In genomic region chr12:78863482-78864427, GRCh38 we compare ENCODE assay signal across 8 cellular contexts. TPM values are rescaled to one million over a fixed set of nuclear protein-coding genes. Genes with fewer than 3 reads are reported as not detected.
DNase-seq lines count a peak whose midpoint lies in the region; ATAC-seq and TF ChIP-seq lines count a peak whose summit lies in the region.

No MANE protein-coding gene starts in this region.

- DNase-seq in GM12865 (ENCODE audit: low read depth), result peak; percentile 44
- DNase-seq in NCI-H2029 (lab: John Stamatoyannopoulos, UW), result peak; percentile 72
- peak in 45 of 58 donors; percentile 8 to 73 (median 29) for DNase-seq in anterior cingulate cortex (lab: John Stamatoyannopoulos, UW)
- peak; percentile 61 for DNase-seq in iPS DF 6.9 (ENCODE audit: low read depth, low spot score)
- no peak for DNase-seq in activated CD4-positive, CD25-positive, alpha-beta regulatory T cell treated with anti-CD3 and anti-CD28 coated beads, Interleukin-2, amount 50 U/mL, for 72 hours

- H3K27ac ChIP-seq in iPS DF 6.9 (ENCODE audit: low read length) (no peak overlapping the region), skeletal muscle tissue (ENCODE audit: low read depth, low read length) (no peak overlapping the region)

- H3K27me3 ChIP-seq in iPS DF 6.9 (ENCODE audit: control insufficient read depth, insufficient read depth, low read length), result no peaks in the 10 kb centered on the region
- peaks cover 5 to 28% (median 13%) of the 10 kb centered on the region in 3 donors for H3K27me3 ChIP-seq in skeletal muscle tissue (ENCODE audit: control insufficient read depth in 3 of 3, insufficient read depth in 3 of 3, low read length in 3 of 3)

- no CpG with 5 or more reads among the region's 41 CpGs for WGBS in iPS DF 6.9 (ENCODE audit: insufficient coverage, insufficient read length)

- H3K9ac ChIP-seq in skeletal muscle tissue (ENCODE audit: low read depth in 1 of 3, low read length in 3 of 3), result no peak overlapping the region

- H3K9me3 ChIP-seq in iPS DF 6.9 (ENCODE audit: control insufficient read depth, insufficient read depth, low read length) (no peaks in the 10 kb centered on the region), skeletal muscle tissue (ENCODE audit: control insufficient read depth in 3 of 3, low read length in 3 of 3) (no peaks in the 10 kb centered on the region)

- ATAC-seq in HG02623 (IDR thresholded peaks at IDR 0.05; ENCODE audit: unreplicated experiment) (peak; percentile 58), GM18520 (IDR thresholded peaks at IDR 0.05; ENCODE audit: unreplicated experiment) (no peak)

- TF ChIP-seq CTCF in GM12865 (IDR thresholded peaks at IDR 0.05; ENCODE audit: insufficient read depth, low read depth, low read length, missing control alignments), result no peak

- H3K36me3 ChIP-seq in iPS DF 6.9 (ENCODE audit: control insufficient read depth, insufficient read depth, low read length), result no peaks in the 10 kb centered on the region
- H3K36me3 ChIP-seq in skeletal muscle tissue (ENCODE audit: control insufficient read depth in 3 of 3, insufficient read depth in 3 of 3, low read length in 3 of 3), result no peaks in the 10 kb centered on the region

- H3K4me3 ChIP-seq in GM12865 (ENCODE audit: low read depth, low read length), result peak overlapping the region; percentile 40
- peak overlapping the region; percentile 96; the same call in 1 of the 2 replicates for H3K4me3 ChIP-seq in iPS DF 6.9 (ENCODE audit: low read length)
- peak overlapping the region; percentile 49 to 61 (median 59) for H3K4me3 ChIP-seq in skeletal muscle tissue (ENCODE audit: low read length in 3 of 3)

- H3K4me1 ChIP-seq in iPS DF 6.9 (ENCODE audit: control insufficient read depth, insufficient read depth, low read length) (no peaks in the 10 kb centered on the region), skeletal muscle tissue (ENCODE audit: control insufficient read depth in 3 of 3, insufficient read depth in 3 of 3, low read length in 3 of 3) (peaks cover 2 to 10% (median 3%) of the 10 kb centered on the region in 3 donors)

RNA-seq across cellular contexts. Expression of gene SYT1, which starts 0.8 kb away (rescaled TPM):
- total RNA-seq in skeletal muscle tissue, result 2.1 TPM

Comparison
In these comparisons a context has a peak if more than half of its experiments do, and no peak if none do; other contexts are left out.
1. H3K4me3 ChIP-seq: peak in every context shown above with its lines; median percentile 96 in iPS DF 6.9; 59 in skeletal muscle tissue; 40 in GM12865.